9 cellular contexts compared by ENCODE assay signal in genomic region chr1:155061381-155062150, GRCh38. TPM values are rescaled to one million over a fixed set of nuclear protein-coding genes. Genes with fewer than 3 reads are reported as not detected.
A peak's percentile ranks its signal among the peaks of the same experiment; 100 is the strongest.
DNase-seq lines count a peak whose midpoint lies in the region; ATAC-seq, FAIRE-seq and TF ChIP-seq lines count a peak whose summit lies in the region.
"Had no signal": no experiment of that assay in that cellular context is flagged by ENCODE, and none has a peak within 500 bp of the region (broad histone marks: within the 10 kb centered on the region; RNA-seq: fewer than 3 reads in every experiment).

No MANE protein-coding gene starts in this region.

- H3K4me1 ChIP-seq in lower lobe of right lung, result peaks cover 32% of the 10 kb centered on the region

- no peak overlapping the region for H3K4me3 ChIP-seq in lower lobe of right lung

- H3K9me3 ChIP-seq in lower lobe of right lung, result no peaks in the 10 kb centered on the region

- peak; percentile 100 for FAIRE-seq in GM12891 (lab: Jason Lieb, UNC)

- TF ChIP-seq POLR2A in GM12891 (IDR thresholded peaks at IDR 0.05; ENCODE audit: low read depth, low read length), result no peak

- intact Hi-C loops in lower lobe of right lung (cut with DNase I), result no loop called here

- ATAC-seq in lower lobe of right lung (peak; percentile 65 to 77), GM19455 (IDR thresholded peaks at IDR 0.05; ENCODE audit: unreplicated experiment) (no peak)

- H3K36me3 ChIP-seq in lower lobe of right lung, result peaks cover 53% of the 10 kb centered on the region

- DNase-seq in GM12891 (ENCODE audit: insufficient read length, low spot score) (peak; percentile 91), HT-29 (ENCODE audit: low spot score) (peak; percentile 97), NCI-H774 (lab: John Stamatoyannopoulos, UW) (peak; percentile 69), dedifferentiated amniotic fluid mesenchymal stem cell (ENCODE audit: extremely low spot score) (peak; percentile 55), lower lobe of right lung (peak; percentile 88)
- peak; percentile 91 to 96 for DNase-seq in activated CD4-positive, alpha-beta T cell treated with anti-CD3 and anti-CD28 coated beads, Interleukin-2, amount 50 U/mL, for 24 hours (ENCODE audit: low read depth in 1 of 2, low spot score in 1 of 2)
- DNase-seq in stimulated activated CD8-positive, alpha-beta memory T cell treated with anti-CD3 and anti-CD28 coated beads, Interleukin-12 subunit alpha, Interleukin-12 subunit beta, amount 100 ng/mL, for 24 hours (ENCODE audit: extremely low read depth), result peak; percentile 73

- TF ChIP-seq CTCF in lower lobe of right lung (IDR thresholded peaks at IDR 0.05), result peak; percentile 99

- no peak overlapping the region for H3K27ac ChIP-seq in lower lobe of right lung

- H3K27me3 ChIP-seq in lower lobe of right lung (ENCODE audit: low read depth), result no peaks in the 10 kb centered on the region

TF ChIP-seq in GM12891, 5 proteins besides CTCF, POLR2A, EP300 and RAD21:
- TF ChIP-seq PAX5 (IDR thresholded peaks at IDR 0.05; ENCODE audit: insufficient read depth, low read length, severe bottlenecking) (no peak), POLR2AphosphoS5 (IDR thresholded peaks at IDR 0.05; ENCODE audit: low read depth, low read length) (no peak), TAF1 (IDR thresholded peaks at IDR 0.05; ENCODE audit: low read depth, low read length) (no peak), SPI1 (IDR thresholded peaks at IDR 0.05; ENCODE audit: low read depth, low read length) (no peak), POU2F2 (IDR thresholded peaks at IDR 0.05; ENCODE audit: low read depth, low read length) (no peak)

RNA-seq across cellular contexts. Expression of gene EFNA4, which starts 2.0 kb away (rescaled TPM):
- 3.2 TPM for polyA plus RNA-seq in GM12891 (2012; ENCODE audit: low read depth, missing spikeins)
- 34.6 and 45.0 TPM in 2 replicates for total RNA-seq in HT-29 (2014; rRNA removed; shearing (Covaris generic))
- total RNA-seq in lower lobe of right lung, result 7.4 TPM

RNA-seq across cellular contexts. Expression of gene ADAM15, which starts 10.4 kb away (rescaled TPM):
- 8.9 TPM for polyA plus RNA-seq in GM12891 (2012; ENCODE audit: low read depth, missing spikeins)
- 177 and 185 TPM in 2 replicates for total RNA-seq in HT-29 (2014; rRNA removed; shearing (Covaris generic))
- 121 TPM for total RNA-seq in lower lobe of right lung

RNA-seq across cellular contexts. Expression of gene EFNA3, which starts 17.1 kb away (rescaled TPM):
- polyA plus RNA-seq in GM12891 (2012; ENCODE audit: low read depth, missing spikeins), result 1.7 TPM
- 2.4 and 3.9 TPM in 2 replicates for total RNA-seq in HT-29 (2014; rRNA removed; shearing (Covaris generic))
- 1.0 TPM for total RNA-seq in lower lobe of right lung

RNA-seq across cellular contexts. Expression of gene DCST1, which starts 27.9 kb away (rescaled TPM):
- polyA plus RNA-seq in GM12891 (2012; ENCODE audit: low read depth, missing spikeins), result not detected
- total RNA-seq in HT-29 (2014; rRNA removed; shearing (Covaris generic)), result 0.05 TPM in 1 of 2 replicates, not detected in the other
- not detected for total RNA-seq in lower lobe of right lung
- total RNA-seq: subcutaneous adipose tissue had no signal

RNA-seq across cellular contexts. Expression of gene DCST2, which starts 28.0 kb away (rescaled TPM):
- polyA plus RNA-seq in GM12891 (2012; ENCODE audit: low read depth, missing spikeins), result 0.09 TPM
- total RNA-seq in HT-29 (2014; rRNA removed; shearing (Covaris generic)), result 0.70 and 3.3 TPM in 2 replicates
- total RNA-seq in lower lobe of right lung, result 1.4 TPM
